Comparison of ENCODE assay signal across 17 cellular contexts in genomic region chr4:1285151-1285789, GRCh38.
"Had no signal": no experiment of that assay in that cellular context is flagged by ENCODE, and none has a peak within 500 bp of the region (broad histone marks: within the 10 kb centered on the region; RNA-seq: fewer than 3 reads in every experiment).

No MANE protein-coding gene starts in this region.

- H3K36me3 ChIP-seq: WERI-Rb-1 had no signal

- H3K36me3 Mint-ChIP-seq: T-cell had no signal

- FAIRE-seq: HepG2 had no signal

- H3K27me3 Mint-ChIP-seq: activated CD4-positive, alpha-beta T cell treated with anti-CD3 and anti-CD28 coated beads for 36 hours; activated naive CD8-positive, alpha-beta T cell treated with anti-CD3 and anti-CD28 coated beads, Interleukin-2, amount 50 U/mL, for 24 hours; T-cell had no signal

- H3K4me3 ChIP-seq: PC-9, SK-N-MC had no signal

- H3K4me3 Mint-ChIP-seq: activated CD4-positive, alpha-beta T cell treated with anti-CD3 and anti-CD28 coated beads for 36 hours; activated CD8-positive, alpha-beta T cell treated with anti-CD3 and anti-CD28 coated beads, Interleukin-2, amount 10 ng/mL, durations not matched to agents 7 days and 5 days; activated naive CD8-positive, alpha-beta T cell treated with anti-CD3 and anti-CD28 coated beads, Interleukin-2, amount 50 U/mL, for 24 hours; T-cell had no signal

- H3K27ac Mint-ChIP-seq: activated CD4-positive, alpha-beta T cell treated with anti-CD3 and anti-CD28 coated beads for 36 hours; activated CD8-positive, alpha-beta T cell treated with anti-CD3 and anti-CD28 coated beads, Interleukin-2, amount 10 ng/mL, durations not matched to agents 7 days and 5 days; activated naive CD4-positive, alpha-beta T cell treated with anti-CD3 and anti-CD28 coated beads, Interleukin-2, amount 50 U/mL, for 72 hours; activated naive CD8-positive, alpha-beta T cell treated with anti-CD3 and anti-CD28 coated beads, Interleukin-2, amount 50 U/mL, for 24 hours; T-cell had no signal

- DNase-seq: activated CD8-positive, alpha-beta memory T cell treated with anti-CD3 and anti-CD28 coated beads, Interleukin-2, amount 50 U/mL, for 48 hours; amniotic stem cell; NCI-H1105; NCI-H1436; NCI-H1694 treated with DMSO at 0.1 percent for 48 hours; NCI-H2029 treated with DMSO at 0.1 percent for 48 hours; PC-9; T1000 had no signal

- H3K27ac ChIP-seq: PC-9, SK-N-MC, WERI-Rb-1 had no signal

- ATAC-seq: activated CD4-positive, alpha-beta T cell treated with anti-CD3 and anti-CD28 coated beads for 36 hours; activated CD8-positive, alpha-beta T cell treated with anti-CD3 and anti-CD28 coated beads, Interleukin-2, amount 10 ng/mL, durations not matched to agents 7 days and 5 days; activated naive CD4-positive, alpha-beta T cell treated with anti-CD3 and anti-CD28 coated beads, Interleukin-2, amount 50 U/mL, for 72 hours; Right ventricle myocardium inferior; T-cell had no signal
